Comparison of ENCODE assay signal across 9 cellular contexts in genomic region chr11:17528181-17528691, GRCh38. TPM values are rescaled to one million over a fixed set of nuclear protein-coding genes. Genes with fewer than 3 reads are reported as not detected.
DNase-seq lines count a peak whose midpoint lies in the region; ATAC-seq and TF ChIP-seq lines count a peak whose summit lies in the region.
"Had no signal": no experiment of that assay in that cellular context is flagged by ENCODE, and none has a peak within 500 bp of the region (broad histone marks: within the 10 kb centered on the region; RNA-seq: fewer than 3 reads in every experiment).

No MANE protein-coding gene starts in this region.

- H3K9me3 ChIP-seq in lower lobe of right lung = no peaks in the 10 kb centered on the region

- no peak overlapping the region for H3K4me3 ChIP-seq in lower lobe of right lung

- no peaks in the 10 kb centered on the region for H3K4me1 ChIP-seq in lower lobe of right lung

- ATAC-seq in lower lobe of right lung = peak; percentile 65 to 74

- intact Hi-C loops in lower lobe of right lung (cut with DNase I) = no loop called here

- DNase-seq in EL (peak; percentile 45), HCEC 1CT (peak; percentile 19), NCI-H2081 (lab: John Stamatoyannopoulos, UW) (peak; percentile 63 to 75), dermis blood vessel endothelial cell (peak; percentile 68), lower lobe of right lung (no peak), NCI-H2029 (lab: John Stamatoyannopoulos, UW) (no peak)
- peak; percentile 41 for DNase-seq in activated CD4-positive, CD25-positive, alpha-beta regulatory T cell treated with anti-CD3 and anti-CD28 coated beads, Interleukin-2, amount 50 U/mL, for 72 hours
- DNase-seq in stimulated activated CD8-positive, alpha-beta memory T cell treated with anti-CD3 and anti-CD28 coated beads, Interleukin-4, amount 100 ng/mL, for 48 hours = peak; percentile 76

- TF ChIP-seq CTCF in lower lobe of right lung (IDR thresholded peaks at IDR 0.05) = peak; percentile 63

- H3K36me3 ChIP-seq in lower lobe of right lung = no peaks in the 10 kb centered on the region

- H3K27me3 ChIP-seq in lower lobe of right lung (ENCODE audit: low read depth) = no peaks in the 10 kb centered on the region

- H3K27ac ChIP-seq in lower lobe of right lung = no peak overlapping the region

RNA-seq across cellular contexts. Expression of gene USH1C, which starts 16.0 kb away (rescaled TPM):
- total RNA-seq in dermis blood vessel endothelial cell (not detected in 2 replicates), lower lobe of right lung (0.30 TPM)
- total RNA-seq: T-helper 2 cell treated with Interferon-gamma antibody and Interleukin-4, amounts not matched to agents 100 ng/mL and 5 ng/mL, for 36 hours had no signal

RNA-seq across cellular contexts. Expression of gene OTOG, which starts 18.8 kb away (rescaled TPM):
- total RNA-seq in dermis blood vessel endothelial cell (not detected in 2 replicates), lower lobe of right lung (not detected)
- total RNA-seq: T-helper 2 cell treated with Interferon-gamma antibody and Interleukin-4, amounts not matched to agents 100 ng/mL and 5 ng/mL, for 36 hours had no signal

RNA-seq across cellular contexts. Expression of gene ABCC8, which starts 51.6 kb away (rescaled TPM):
- not detected in 2 replicates for total RNA-seq in dermis blood vessel endothelial cell
- 4.9 TPM for total RNA-seq in lower lobe of right lung

Comparison
In these comparisons a context has a peak if more than half of its experiments do, and no peak if none do; other contexts are left out.
1. DNase-seq: peak in EL (single experiment), HCEC 1CT (single experiment), NCI-H2081 (2 of 2), activated CD4-positive, CD25-positive, alpha-beta regulatory T cell treated with anti-CD3 and anti-CD28 coated beads, Interleukin-2, amount 50 U/mL, for 72 hours (single experiment), dermis blood vessel endothelial cell (single experiment) and stimulated activated CD8-positive, alpha-beta memory T cell treated with anti-CD3 and anti-CD28 coated beads, Interleukin-4, amount 100 ng/mL, for 48 hours (single experiment); none in lower lobe of right lung (single experiment) and NCI-H2029 (single experiment).